2 cellular contexts compared by ENCODE assay signal in genomic region chr3:128829925-128830625, GRCh38.
TF ChIP-seq lines count a peak whose summit lies in the region.
"Not testable (repeated sequence)": the region's sequence is repeated elsewhere in the genome, so short reads cannot be mapped to it uniquely, and the experiment has no call there.

No MANE protein-coding gene starts in this region.

TF ChIP-seq in K562, 482 proteins besides CTCF, POLR2A, EP300 and RAD21 (continues in another document):
- TF ChIP-seq ARID1B (IDR thresholded peaks at IDR 0.05) (peak; percentile 74), SMAD4 (CRISPR knock-in tag; conservative IDR thresholded peaks at IDR 0.05) (0 out of 2 replicates have a peak, but pooled peaks have one; percentile 15), NBN (IDR thresholded peaks at IDR 0.05; ENCODE audit: low read depth) (peak; percentile 30; the same call in 1 of the 2 replicates), MGA (IDR thresholded peaks at IDR 0.05) (peak; percentile 39; the same call in 1 of the 2 replicates), GATAD2A (IDR thresholded peaks at IDR 0.05) (0 out of 2 replicates have a peak, but pooled peaks have one; percentile 30), FOXK2 (conservative IDR thresholded peaks at IDR 0.05 in 1 of 2, IDR thresholded peaks at IDR 0.05 in 1 of 2; ENCODE audit: low read depth in 2 of 2) (peak; percentile 98 to 99), ZFX (CRISPR knock-in tag; IDR thresholded peaks at IDR 0.05) (peak; percentile 54; the same call in 1 of the 2 replicates), SMARCA4 (IDR thresholded peaks at IDR 0.05) (peak; percentile 75), DACH1 (IDR thresholded peaks at IDR 0.05; ENCODE audit: partially characterized antibody) (peak; percentile 84), HDAC1 (IDR thresholded peaks at IDR 0.05) (peak in 1 of 2 experiments; percentile 79; a peak in 2 of 4 replicates), NFIC (IDR thresholded peaks at IDR 0.05) (0 out of 2 replicates have a peak, but pooled peaks have one; percentile 8), DPF2 (IDR thresholded peaks at IDR 0.05) (peak; percentile 77), PKNOX1 (IDR thresholded peaks at IDR 0.05) (peak; percentile 90), TAF9B (IDR thresholded peaks at IDR 0.05; ENCODE audit: partially characterized antibody) (peak; percentile 79), TCF3 (CRISPR knock-in tag; IDR thresholded peaks at IDR 0.05) (0 out of 2 replicates have a peak, but pooled peaks have one; percentile 12), NCOA1 (IDR thresholded peaks at IDR 0.05; ENCODE audit: low read depth) (0 out of 2 replicates have a peak, but pooled peaks have one; percentile 19), NCOR1 (IDR thresholded peaks at IDR 0.05) (peak; percentile 61), NFE2L1 (tag; IDR thresholded peaks at IDR 0.05; ENCODE audit: borderline replicate concordance, low read depth) (peak; percentile 90)

TF ChIP-seq in HepG2, 621 proteins besides CTCF, POLR2A, EP300 and RAD21:
- 0 out of 2 replicates have a peak, but pooled peaks have one; percentile 24 for TF ChIP-seq FOXA1 (IDR thresholded peaks at IDR 0.05)
- TF ChIP-seq FOXA1 (CRISPR knock-in tag; IDR thresholded peaks at IDR 0.05): not testable (repeated sequence)
